In the genomic region with DNA sequence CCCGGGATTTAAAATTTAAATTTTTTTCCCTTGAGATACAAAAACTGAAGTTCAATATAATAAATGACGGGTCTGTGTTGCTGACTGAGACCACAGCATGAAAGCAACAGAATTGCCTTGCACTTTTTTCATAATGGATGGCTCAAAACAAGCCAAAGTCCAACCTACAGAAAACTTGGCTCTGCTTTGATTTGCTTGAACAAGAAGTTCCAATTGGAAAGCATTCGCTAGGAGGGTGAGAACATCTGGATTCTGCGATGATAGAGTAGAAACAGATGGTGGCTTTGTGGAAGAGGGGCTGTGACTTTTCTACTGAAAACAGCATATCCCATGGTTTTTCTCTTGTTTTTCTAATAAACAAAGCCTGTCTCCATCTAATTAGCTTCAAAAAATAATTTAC, we compare ENCODE assay signal across 24 cellular contexts. TPM values are rescaled to one million over a fixed set of nuclear protein-coding genes. Genes with fewer than 3 reads are reported as not detected.
A peak's percentile ranks its signal among the peaks of the same experiment; 100 is the strongest.
DNase-seq lines count a peak whose midpoint lies in the region; ATAC-seq and TF ChIP-seq lines count a peak whose summit lies in the region.
"Had no signal": no experiment of that assay in that cellular context is flagged by ENCODE, and none has a peak within 500 bp of the region (broad histone marks: within the 10 kb centered on the region; RNA-seq: fewer than 3 reads in every experiment).

No MANE protein-coding gene starts in this region.

- intact Hi-C loops in left lung (cut with DNase I) = no loop called here
- intact Hi-C loops in testis (cut with DNase I; ENCODE audit: low total_unique reads) = no loop called here

- no peak for TF ChIP-seq CTCF in AG10803 (conservative IDR thresholded peaks at IDR 0.05; ENCODE audit: low read length)
- no peak for TF ChIP-seq CTCF in HFF-Myc (IDR thresholded peaks at IDR 0.05; ENCODE audit: low read depth, low read length, missing control alignments)
- TF ChIP-seq CTCF in left lung (IDR thresholded peaks at IDR 0.05) = no peak
- TF ChIP-seq CTCF in testis (IDR thresholded peaks at IDR 0.05) = no peak

- no peaks in the 10 kb centered on the region for H3K9me3 ChIP-seq in left lung
- no peaks in the 10 kb centered on the region for H3K9me3 ChIP-seq in testis
- H3K9me3 ChIP-seq: BLaER1, stomach, tibial artery had no signal

- H3K36me3 ChIP-seq in left lung = no peaks in the 10 kb centered on the region
- H3K36me3 ChIP-seq in testis (ENCODE audit: low read depth, missing control alignments) = no peaks in the 10 kb centered on the region
- H3K36me3 ChIP-seq: BLaER1, stomach, tibial artery had no signal

- H3K4me3 ChIP-seq in AG10803 (ENCODE audit: low read length) = no peak overlapping the region
- H3K4me3 ChIP-seq in HFF-Myc (replicated peaks; ENCODE audit: low read depth, low read length) = no peak overlapping the region
- H3K4me3 ChIP-seq in left lung = no peak overlapping the region
- no peak overlapping the region for H3K4me3 ChIP-seq in testis
- H3K4me3 ChIP-seq: BLaER1, smooth muscle cell, stomach, tibial artery had no signal

- no peak for TF ChIP-seq POLR2A in testis (IDR thresholded peaks at IDR 0.05)

- no peak overlapping the region for H3K27ac ChIP-seq in left lung
- H3K27ac ChIP-seq in testis = no peak overlapping the region
- H3K27ac ChIP-seq: BLaER1, stomach, tibial artery had no signal

- H3K27me3 ChIP-seq in left lung (no peaks in the 10 kb centered on the region), testis (no peaks in the 10 kb centered on the region)
- H3K27me3 ChIP-seq: BLaER1, stomach, tibial artery had no signal

- 51 to 63% methylated on average over 4 of the region's 4 CpGs for WGBS in testis, 2 donors

- peak; percentile 78 for DNase-seq in AG10803 (ENCODE audit: low read depth)
- peak; percentile 59 for DNase-seq in HFF-Myc (ENCODE audit: extremely low read depth, low read depth)
- peak; percentile 63 for DNase-seq in fibroblast of gingiva (ENCODE audit: low read depth)
- no peak for DNase-seq in left lung
- no peak for DNase-seq in stimulated activated CD4-positive, alpha-beta T cell treated with anti-CD3 and anti-CD28 coated beads, Interleukin-15, amount 100 ng/mL, for 24 hours
- DNase-seq in testis = no peak
- DNase-seq in KG1 (lab: John Stamatoyannopoulos, UW) = no peak
- DNase-seq: activated B cell treated with CpG ODN at 0.5 μM for 24 hours; activated CD4-positive, alpha-beta T cell treated with anti-CD3 and anti-CD28 coated beads, Interleukin-2, amount 50 U/mL, for 1 hour; activated naive CD4-positive, alpha-beta T cell; activated T-cell treated with anti-CD3 and anti-CD28 coated beads, Interleukin-2, amount 50 U/mL, for 48 hours; GF-D8; Kasumi-1; MV-4-11; naive thymus-derived CD8-positive, alpha-beta T cell; NCI-H146; occipital lobe; SHP77; stimulated activated CD4-positive, alpha-beta T cell treated with anti-CD3 and anti-CD28 coated beads, Interleukin-2, amount 100 ng/mL, for 24 hours; stomach; tibial artery had no signal

- H3K4me1 ChIP-seq in left lung = no peaks in the 10 kb centered on the region
- H3K4me1 ChIP-seq in testis = no peaks in the 10 kb centered on the region
- H3K4me1 ChIP-seq: BLaER1, stomach, tibial artery had no signal

- ATAC-seq in left lung = peak; percentile 14
- no peak for ATAC-seq in GM21717 (IDR thresholded peaks at IDR 0.05; ENCODE audit: unreplicated experiment)
- ATAC-seq: naive thymus-derived CD8-positive, alpha-beta T cell had no signal

RNA-seq across cellular contexts. Expression of gene THSD1, which starts 46.4 kb away (rescaled TPM):
- total RNA-seq in left lung = 10 to 100 TPM; 10.8 to 16.0 TPM
- total RNA-seq in testis = 1 to 10 TPM; 4.4 to 4.7 TPM
- polyA plus RNA-seq in testis (ENCODE audit: insufficient read depth, low read depth, low replicate concordance) = 4.9 TPM

Comparison
In these comparisons a context has a peak if more than half of its experiments do, and no peak if none do; other contexts are left out.
1. DNase-seq: peak in AG10803 (single experiment), HFF-Myc (single experiment) and fibroblast of gingiva (single experiment); none in left lung (0 of 2), stimulated activated CD4-positive, alpha-beta T cell treated with anti-CD3 and anti-CD28 coated beads, Interleukin-15, amount 100 ng/mL, for 24 hours (single experiment), testis (single experiment) and KG1 (single experiment).